11 cellular contexts compared by ENCODE assay signal in genomic region chr17:2266865-2267228, GRCh38. TPM values are rescaled to one million over a fixed set of nuclear protein-coding genes. Genes with fewer than 3 reads are reported as not detected.
DNase-seq lines count a peak whose midpoint lies in the region; ATAC-seq and TF ChIP-seq lines count a peak whose summit lies in the region.
"Had no signal": no experiment of that assay in that cellular context is flagged by ENCODE, and none has a peak within 500 bp of the region (broad histone marks: within the 10 kb centered on the region; RNA-seq: fewer than 3 reads in every experiment).

No MANE protein-coding gene starts in this region.

- peak overlapping the region; percentile 79 for H3K4me3 Mint-ChIP-seq in activated CD8-positive, alpha-beta T cell treated with anti-CD3 and anti-CD28 coated beads for 36 hours

- H3K4me1 Mint-ChIP-seq in activated CD8-positive, alpha-beta T cell treated with anti-CD3 and anti-CD28 coated beads for 36 hours (ENCODE audit: low read depth): peaks cover 79% of the 10 kb centered on the region

- DNase-seq in activated CD8-positive, alpha-beta T cell treated with anti-CD3 and anti-CD28 coated beads for 36 hours: peak; percentile 28
- DNase-seq in sigmoid colon: no peak
- DNase-seq in GM03348 (ENCODE audit: low spot score): no peak
- no peak for DNase-seq in GM10266 (ENCODE audit: extremely low spot score)
- no peak for DNase-seq in pons (ENCODE audit: low spot score)
- DNase-seq in NCI-H1048 (lab: John Stamatoyannopoulos, UW): no peak
- DNase-seq: GM23248, NCI-H748 treated with DMSO at 0.1 percent for 48 hours, psoas muscle had no signal

- 64 to 65% methylated on average over 3 of the region's 3 CpGs for WGBS in sigmoid colon, 2 donors

- H3K36me3 Mint-ChIP-seq in activated CD8-positive, alpha-beta T cell treated with anti-CD3 and anti-CD28 coated beads for 36 hours (ENCODE audit: low read depth): peaks cover 60% of the 10 kb centered on the region

- POLR2A ChIA-PET in activated CD8-positive, alpha-beta T cell treated with anti-CD3 and anti-CD28 coated beads for 36 hours (lab: Charles Lee): interaction anchor here (0.6 to 7.2 kb wide), 16 partner anchors 8 to 213 kb away, joined by 3 to 107 read pairs (median 4); partner anchors contain the start of genes HIC1, SMG6 and SRR

- peaks cover 0 to 53% (median 50%) of the 10 kb centered on the region in 4 donors for H3K4me1 ChIP-seq in sigmoid colon

- no peaks in the 10 kb centered on the region for H3K27me3 Mint-ChIP-seq in activated CD8-positive, alpha-beta T cell treated with anti-CD3 and anti-CD28 coated beads for 36 hours

- H3K9me3 ChIP-seq in sigmoid colon: no peaks in the 10 kb centered on the region
- H3K9me3 ChIP-seq: psoas muscle had no signal

- H3K27me3 ChIP-seq in sigmoid colon: no peaks in the 10 kb centered on the region

- no peak for TF ChIP-seq EP300 in sigmoid colon (IDR thresholded peaks at IDR 0.05)

- peak overlapping the region; percentile 10 to 82 (median 72) for H3K27ac ChIP-seq in sigmoid colon
- H3K27ac ChIP-seq: GM23248, psoas muscle had no signal

- CTCF ChIA-PET in activated CD8-positive, alpha-beta T cell treated with anti-CD3 and anti-CD28 coated beads for 36 hours (lab: Charles Lee): interaction anchor here (1.0 to 16.5 kb wide), 8 partner anchors 13 to 213 kb away, joined by 3 to 119 read pairs (median 5); partner anchors contain the start of gene HIC1

- no peak overlapping the region for H3K4me3 ChIP-seq in sigmoid colon
- H3K4me3 ChIP-seq: GM23248, psoas muscle had no signal

- ATAC-seq in GM18907 (IDR thresholded peaks at IDR 0.05; ENCODE audit: unreplicated experiment) (peak; percentile 21), HG02798 (IDR thresholded peaks at IDR 0.05; ENCODE audit: poor library complexity, unreplicated experiment) (peak; percentile 15)
- ATAC-seq in activated CD8-positive, alpha-beta T cell treated with anti-CD3 and anti-CD28 coated beads for 36 hours: no peak
- ATAC-seq: psoas muscle had no signal

- H3K9me3 Mint-ChIP-seq in activated CD8-positive, alpha-beta T cell treated with anti-CD3 and anti-CD28 coated beads for 36 hours: no peaks in the 10 kb centered on the region

- no peak for TF ChIP-seq POLR2A in sigmoid colon (IDR thresholded peaks at IDR 0.05)

- intact Hi-C loops in activated CD8-positive, alpha-beta T cell treated with anti-CD3 and anti-CD28 coated beads for 36 hours (cut with micrococcal nuclease): loop anchor here (5.0 kb wide), 2 partner anchors 180 to 550 kb away; no protein-coding TSS in a partner anchor
- intact Hi-C loops in sigmoid colon (cut with DNase I): no loop called here

- no peak for TF ChIP-seq CTCF in activated CD8-positive, alpha-beta T cell treated with anti-CD3 and anti-CD28 coated beads for 36 hours (IDR thresholded peaks at IDR 0.05)
- no peak for TF ChIP-seq CTCF in sigmoid colon (IDR thresholded peaks at IDR 0.05)
- TF ChIP-seq CTCF in GM10266 (IDR thresholded peaks at IDR 0.05; ENCODE audit: control insufficient read depth, insufficient read depth, low read depth, missing control alignments): no peak

- peak overlapping the region; percentile 98 for H3K27ac Mint-ChIP-seq in activated CD8-positive, alpha-beta T cell treated with anti-CD3 and anti-CD28 coated beads for 36 hours

- peaks cover 0 to 4% (median 0%) of the 10 kb centered on the region in 4 donors for H3K36me3 ChIP-seq in sigmoid colon

RNA-seq across cellular contexts. Expression of gene SMG6, which starts 36.7 kb away (rescaled TPM):
- total RNA-seq in activated CD8-positive, alpha-beta T cell treated with anti-CD3 and anti-CD28 coated beads for 36 hours: 10 to 100 TPM; 39.6 to 40.4 TPM
- 10 to 100 TPM; 21.4 to 38.8 (median 25.7) TPM for total RNA-seq in sigmoid colon
- polyA plus RNA-seq in sigmoid colon: 10 to 100 TPM; 11.1 to 23.9 (median 20.4) TPM

RNA-seq across cellular contexts. Expression of gene SRR, which starts 36.9 kb away (rescaled TPM):
- 10 to 100 TPM in 1 of 2 experiments, 1 to 10 TPM in 1; 9.6 to 12.7 TPM for total RNA-seq in activated CD8-positive, alpha-beta T cell treated with anti-CD3 and anti-CD28 coated beads for 36 hours
- total RNA-seq in sigmoid colon: 10 to 100 TPM in 3 of 4 donors, 1 to 10 TPM in 1; 10.0 to 27.8 (median 13.9) TPM
- 1 to 10 TPM; 2.4 to 8.7 (median 5.3) TPM for polyA plus RNA-seq in sigmoid colon
